In genomic region chr20:11302436-11302835, GRCh38 we compare ENCODE assay signal across 19 cellular contexts.
DNase-seq lines count a peak whose midpoint lies in the region; ATAC-seq lines count a peak whose summit lies in the region.
"Had no signal": no experiment of that assay in that cellular context is flagged by ENCODE, and none has a peak within 500 bp of the region (broad histone marks: within the 10 kb centered on the region; RNA-seq: fewer than 3 reads in every experiment).

No MANE protein-coding gene starts in this region.

- no peaks in the 10 kb centered on the region for H3K36me3 ChIP-seq in MG63
- H3K36me3 ChIP-seq: brain microvascular endothelial cell, left ventricle myocardium inferior, sigmoid colon, thyroid gland had no signal

- H3K4me3 ChIP-seq in MG63 = no peak overlapping the region
- H3K4me3 ChIP-seq: left ventricle myocardium inferior, sigmoid colon, thyroid gland had no signal

- H3K9me3 ChIP-seq in MG63 = no peaks in the 10 kb centered on the region
- H3K9me3 ChIP-seq: left ventricle myocardium inferior, sigmoid colon, thyroid gland had no signal

- ATAC-seq in GM19455 (IDR thresholded peaks at IDR 0.05; ENCODE audit: unreplicated experiment) (no peak), HG03565 (IDR thresholded peaks at IDR 0.05; ENCODE audit: unreplicated experiment) (no peak)
- ATAC-seq: stimulated activated memory B cell treated with anti-CD40 and anti-IgM and Interleukin-4, amounts not matched to agents 10 μg/mL and 1 μg/mL and 100 μg/mL, for 72 hours had no signal

- no peaks in the 10 kb centered on the region for H3K27me3 ChIP-seq in MG63
- H3K27me3 ChIP-seq: brain microvascular endothelial cell, sigmoid colon, thyroid gland had no signal

- DNase-seq in EH (ENCODE audit: low read depth) (peak; percentile 48), MG63 (peak; percentile 66), dedifferentiated amniotic fluid mesenchymal stem cell (ENCODE audit: extremely low spot score) (peak; percentile 66), iris pigment epithelial cell (ENCODE audit: low read depth) (peak; percentile 72), NCI-H1417 (lab: John Stamatoyannopoulos, UW) (no peak)
- DNase-seq in stimulated activated naive CD4-positive, alpha-beta T cell (lab: John Stamatoyannopoulos, UW) = no peak
- DNase-seq: activated naive CD8-positive, alpha-beta T cell treated with anti-CD3 and anti-CD28 coated beads, Interleukin-2, amount 10 ng/mL, durations not matched to agents 7 days and 5 days; brain microvascular endothelial cell; DND-41; left ventricle myocardium inferior; NCI-H1694; NCI-H748 treated with DMSO at 0.1 percent for 48 hours; nephron progenitor cell; SHP77 treated with DMSO at 0.1 percent for 48 hours; sigmoid colon; thyroid gland had no signal

Comparison
In these comparisons a context has a peak if more than half of its experiments do, and no peak if none do; other contexts are left out.
1. DNase-seq: peak in EH (single experiment), MG63 (single experiment), dedifferentiated amniotic fluid mesenchymal stem cell (single experiment) and iris pigment epithelial cell (single experiment); none in NCI-H1417 (0 of 3) and stimulated activated naive CD4-positive, alpha-beta T cell (0 of 6).